Comparison of ENCODE assay signal across 1 cellular context in the genomic region with DNA sequence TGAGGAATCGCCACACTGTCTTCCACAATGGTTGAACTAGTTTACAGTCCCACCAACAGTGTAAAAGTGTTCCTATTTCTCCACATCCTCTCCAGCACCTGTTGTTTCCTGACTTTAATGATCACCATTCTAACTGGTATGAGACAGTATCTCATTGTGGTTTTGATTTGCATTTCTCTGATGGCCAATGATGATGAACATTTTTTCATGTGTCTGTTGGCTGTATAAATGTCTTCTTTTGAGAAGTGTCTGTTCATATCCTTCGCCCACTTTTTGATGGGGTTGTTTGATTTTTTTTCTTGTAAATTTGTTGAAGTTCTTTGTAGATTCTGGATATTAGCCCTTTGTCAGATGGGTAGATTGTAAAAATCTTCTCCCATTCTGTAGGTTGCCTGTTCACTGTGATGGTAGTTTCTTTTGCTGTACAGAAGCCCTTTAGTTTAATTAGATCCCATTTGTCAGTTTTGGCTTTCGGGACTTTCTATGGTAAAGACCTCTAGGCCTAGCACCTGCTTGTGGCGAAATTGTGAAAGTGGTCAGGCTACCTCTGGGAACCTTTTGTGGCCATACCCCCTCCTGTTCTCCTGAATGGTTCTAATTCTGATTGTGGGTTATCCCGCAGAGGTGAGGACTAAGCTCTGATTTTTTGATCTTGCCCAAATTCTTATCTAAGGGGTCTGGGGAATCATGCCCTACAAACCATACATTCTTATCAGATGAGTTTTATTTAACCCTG.
A peak's percentile ranks its signal among the peaks of the same experiment; 100 is the strongest.
TF ChIP-seq lines count a peak whose summit lies in the region.

No MANE protein-coding gene starts in this region.

TF ChIP-seq in GM12878, 131 proteins besides CTCF, POLR2A, EP300 and RAD21:
- TF ChIP-seq NR2F1 (conservative IDR thresholded peaks at IDR 0.05) = peak; percentile 76
- TF ChIP-seq SMARCA5 (IDR thresholded peaks at IDR 0.05) = 0 out of 2 replicates have a peak, but pooled peaks have one; percentile 14
- peak; percentile 55; the same call in 1 of the 2 replicates for TF ChIP-seq BCL11A (IDR thresholded peaks at IDR 0.05; ENCODE audit: low read depth, low read length)
- 0 out of 2 replicates have a peak, but pooled peaks have one; percentile 54 for TF ChIP-seq ATF7 (IDR thresholded peaks at IDR 0.05; ENCODE audit: low read depth)
- TF ChIP-seq KLF5 (IDR thresholded peaks at IDR 0.05; ENCODE audit: partially characterized antibody) = peak; percentile 32
- TF ChIP-seq, protein P1, sequence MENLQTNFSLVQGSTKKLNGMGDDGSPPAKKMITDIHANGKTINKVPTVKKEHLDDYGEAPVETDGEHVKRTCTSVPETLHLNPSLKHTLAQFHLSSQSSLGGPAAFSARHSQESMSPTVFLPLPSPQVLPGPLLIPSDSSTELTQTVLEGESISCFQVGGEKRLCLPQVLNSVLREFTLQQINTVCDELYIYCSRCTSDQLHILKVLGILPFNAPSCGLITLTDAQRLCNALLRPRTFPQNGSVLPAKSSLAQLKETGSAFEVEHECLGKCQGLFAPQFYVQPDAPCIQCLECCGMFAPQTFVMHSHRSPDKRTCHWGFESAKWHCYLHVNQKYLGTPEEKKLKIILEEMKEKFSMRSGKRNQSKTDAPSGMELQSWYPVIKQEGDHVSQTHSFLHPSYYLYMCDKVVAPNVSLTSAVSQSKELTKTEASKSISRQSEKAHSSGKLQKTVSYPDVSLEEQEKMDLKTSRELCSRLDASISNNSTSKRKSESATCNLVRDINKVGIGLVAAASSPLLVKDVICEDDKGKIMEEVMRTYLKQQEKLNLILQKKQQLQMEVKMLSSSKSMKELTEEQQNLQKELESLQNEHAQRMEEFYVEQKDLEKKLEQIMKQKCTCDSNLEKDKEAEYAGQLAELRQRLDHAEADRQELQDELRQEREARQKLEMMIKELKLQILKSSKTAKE (IDR thresholded peaks at IDR 0.05; ENCODE audit: low read depth, poor library complexity, severe bottlenecking) = peak; percentile 34
- peak; percentile 11; the same call in 1 of the 3 replicates for TF ChIP-seq POU2F2 (IDR thresholded peaks at IDR 0.05; ENCODE audit: borderline replicate concordance, low read depth, low read length)
- TF ChIP-seq MEF2B (IDR thresholded peaks at IDR 0.05; ENCODE audit: partially characterized antibody, poor library complexity, severe bottlenecking) = peak; percentile 54
- TF ChIP-seq MTA2 (IDR thresholded peaks at IDR 0.05; ENCODE audit: low read depth) = peak; percentile 68; the same call in 1 of the 2 replicates
- TF ChIP-seq IKZF2 (IDR thresholded peaks at IDR 0.05) = peak; percentile 50 to 69; a peak in 3 of 4 replicates
- peak; percentile 58 for TF ChIP-seq RUNX3 (IDR thresholded peaks at IDR 0.05; ENCODE audit: low read length)
- TF ChIP-seq NBN (IDR thresholded peaks at IDR 0.05) = 0 out of 2 replicates have a peak, but pooled peaks have one; percentile 55
- TF ChIP-seq IKZF1 (conservative IDR thresholded peaks at IDR 0.05) = peak; percentile 70; the same call in 1 of the 2 replicates
- peak; percentile 78; the same call in 1 of the 2 replicates for TF ChIP-seq TCF12 (IDR thresholded peaks at IDR 0.05; ENCODE audit: low read depth, low read length)
- TF ChIP-seq BHLHE40 (IDR thresholded peaks at IDR 0.05; ENCODE audit: borderline replicate concordance in 1 of 2, low read depth in 2 of 2, low read length in 1 of 2) = peak in 1 of 2 experiments; percentile 39; a peak in 1 of 4 replicates
